Comparison of ENCODE assay signal across 15 cellular contexts in genomic region chr12:51589060-51589459, GRCh38.
"Had no signal": no experiment of that assay in that cellular context is flagged by ENCODE, and none has a peak within 500 bp of the region (broad histone marks: within the 10 kb centered on the region; RNA-seq: fewer than 3 reads in every experiment).

No MANE protein-coding gene starts in this region.

- H3K36me3 Mint-ChIP-seq: activated CD8-positive, alpha-beta memory T cell treated with anti-CD3 and anti-CD28 coated beads, Interleukin-2, amount 10 ng/mL, durations not matched to agents 7 days and 5 days; stimulated activated memory B cell treated with anti-CD40 and anti-IgM and Interleukin-4, amounts not matched to agents 10 μg/mL and 1 μg/mL and 100 μg/mL, for 72 hours had no signal

- H3K9me3 ChIP-seq: adrenal gland, tibial artery, vagina had no signal

- H3K36me3 ChIP-seq: adrenal gland, tibial artery, vagina had no signal

- H3K4me3 ChIP-seq: adrenal gland, coronary artery, hepatocyte, smooth muscle cell, tibial artery, vagina had no signal

- H3K9me3 Mint-ChIP-seq: activated T-cell treated with anti-CD3 and anti-CD28 coated beads, Interleukin-2, amount 50 U/mL, for 4 hours; stimulated activated memory B cell treated with anti-CD40 and anti-IgM and Interleukin-4, amounts not matched to agents 10 μg/mL and 1 μg/mL and 100 μg/mL, for 72 hours had no signal

- H3K27ac Mint-ChIP-seq: activated CD8-positive, alpha-beta memory T cell treated with anti-CD3 and anti-CD28 coated beads, Interleukin-2, amount 10 ng/mL, durations not matched to agents 7 days and 5 days; stimulated activated memory B cell treated with anti-CD40 and anti-IgM and Interleukin-4, amounts not matched to agents 10 μg/mL and 1 μg/mL and 100 μg/mL, for 72 hours had no signal

- H3K27ac ChIP-seq: adrenal gland, coronary artery, epithelial cell of prostate, hepatocyte, tibial artery, vagina had no signal

- ATAC-seq: activated CD8-positive, alpha-beta memory T cell treated with anti-CD3 and anti-CD28 coated beads, Interleukin-2, amount 10 ng/mL, durations not matched to agents 7 days and 5 days; activated T-cell treated with anti-CD3 and anti-CD28 coated beads, Interleukin-2, amount 50 U/mL, for 4 hours; right cardiac atrium; stimulated activated memory B cell treated with anti-CD40 and anti-IgM and Interleukin-4, amounts not matched to agents 10 μg/mL and 1 μg/mL and 100 μg/mL, for 72 hours had no signal

- DNase-seq: activated CD4-positive, alpha-beta T cell treated with anti-CD3 and anti-CD28 coated beads, Interleukin-2, amount 50 U/mL, for 4 hours; activated CD8-positive, alpha-beta memory T cell treated with anti-CD3 and anti-CD28 coated beads, Interleukin-2, amount 10 ng/mL, durations not matched to agents 7 days and 5 days; activated T-cell treated with anti-CD3 and anti-CD28 coated beads, Interleukin-2, amount 50 U/mL, for 4 hours; adrenal gland; effector CD8-positive, alpha-beta T cell; right cardiac atrium; T-helper 2 cell; tibial artery had no signal

- FAIRE-seq: TTC549 had no signal

- H3K27me3 ChIP-seq: adrenal gland, vagina had no signal
